In genomic region chr12:114220311-114220710, GRCh38 we compare ENCODE assay signal across 22 cellular contexts.
"Had no signal": no experiment of that assay in that cellular context is flagged by ENCODE, and none has a peak within 500 bp of the region (broad histone marks: within the 10 kb centered on the region; RNA-seq: fewer than 3 reads in every experiment).

No MANE protein-coding gene starts in this region.

- H3K9me3 ChIP-seq: heart right ventricle, left ventricle myocardium inferior, lower lobe of right lung, neutrophil, psoas muscle, right lobe of liver had no signal

- H3K4me1 Mint-ChIP-seq: memory B cell; stimulated activated effector memory CD8-positive, alpha-beta T cell treated with anti-CD3 and anti-CD28 coated beads, Interleukin-12 subunit alpha, Interleukin-12 subunit beta, amount 100 ng/mL, for 72 hours; stimulated activated naive CD8-positive, alpha-beta T cell treated with anti-CD3 and anti-CD28 coated beads, Interleukin-15, amount 100 ng/mL, for 72 hours had no signal

- H3K36me3 ChIP-seq: heart right ventricle, left ventricle myocardium inferior, lower lobe of right lung, neutrophil, right lobe of liver had no signal

- H3K4me3 Mint-ChIP-seq: memory B cell; natural killer cell treated with Interleukin-12 subunit alpha and Interleukin-12 subunit beta and Interleukin-15 and Interleukin-18, amount 100 ng/mL, for 72 hours; stimulated activated effector memory CD8-positive, alpha-beta T cell treated with anti-CD3 and anti-CD28 coated beads, Interleukin-12 subunit alpha, Interleukin-12 subunit beta, amount 100 ng/mL, for 72 hours; stimulated activated naive CD8-positive, alpha-beta T cell treated with anti-CD3 and anti-CD28 coated beads, Interleukin-15, amount 100 ng/mL, for 72 hours had no signal

- ATAC-seq: esophagus mucosa; heart right ventricle; lower lobe of right lung; natural killer cell treated with Interleukin-12 subunit alpha and Interleukin-12 subunit beta and Interleukin-15 and Interleukin-18, amount 100 ng/mL, for 72 hours; psoas muscle; right lobe of liver; stimulated activated effector memory CD8-positive, alpha-beta T cell treated with anti-CD3 and anti-CD28 coated beads, Interleukin-12 subunit alpha, Interleukin-12 subunit beta, amount 100 ng/mL, for 72 hours; stimulated activated naive CD8-positive, alpha-beta T cell treated with anti-CD3 and anti-CD28 coated beads, Interleukin-15, amount 100 ng/mL, for 72 hours had no signal

- H3K27ac ChIP-seq: dorsolateral prefrontal cortex, heart right ventricle, left ventricle myocardium inferior, lower lobe of right lung, neutrophil, psoas muscle, right lobe of liver had no signal

- DNase-seq: cortex of kidney; dorsolateral prefrontal cortex; effector CD8-positive, alpha-beta T cell; heart right ventricle; hypothalamus; left cardiac atrium; left ventricle myocardium inferior; lower lobe of right lung; midbrain; psoas muscle; retina; right lobe of liver; stimulated activated CD4-positive, alpha-beta T cell treated with anti-CD3 and anti-CD28 coated beads, Interleukin-4, amount 100 ng/mL, for 1 hour; stimulated activated CD8-positive, alpha-beta memory T cell treated with anti-CD3 and anti-CD28 coated beads, Interleukin-4, amount 100 ng/mL, for 48 hours; stimulated activated naive CD8-positive, alpha-beta T cell treated with anti-CD3 and anti-CD28 coated beads, Interleukin-15, amount 100 ng/mL, for 72 hours; substantia nigra; trophoblast cell had no signal

- H3K4me3 ChIP-seq: dorsolateral prefrontal cortex, heart right ventricle, left ventricle myocardium inferior, lower lobe of right lung, psoas muscle, right lobe of liver had no signal

- H3K27ac Mint-ChIP-seq: memory B cell; natural killer cell treated with Interleukin-12 subunit alpha and Interleukin-12 subunit beta and Interleukin-15 and Interleukin-18, amount 100 ng/mL, for 72 hours; stimulated activated effector memory CD8-positive, alpha-beta T cell treated with anti-CD3 and anti-CD28 coated beads, Interleukin-12 subunit alpha, Interleukin-12 subunit beta, amount 100 ng/mL, for 72 hours; stimulated activated naive CD8-positive, alpha-beta T cell treated with anti-CD3 and anti-CD28 coated beads, Interleukin-15, amount 100 ng/mL, for 72 hours had no signal

- H3K27me3 ChIP-seq: right lobe of liver had no signal

- H3K4me1 ChIP-seq: lower lobe of right lung, psoas muscle, right lobe of liver had no signal

- H3K36me3 Mint-ChIP-seq: memory B cell; natural killer cell treated with Interleukin-12 subunit alpha and Interleukin-12 subunit beta and Interleukin-15 and Interleukin-18, amount 100 ng/mL, for 72 hours; stimulated activated effector memory CD8-positive, alpha-beta T cell treated with anti-CD3 and anti-CD28 coated beads, Interleukin-12 subunit alpha, Interleukin-12 subunit beta, amount 100 ng/mL, for 72 hours had no signal
